In the genomic region with DNA sequence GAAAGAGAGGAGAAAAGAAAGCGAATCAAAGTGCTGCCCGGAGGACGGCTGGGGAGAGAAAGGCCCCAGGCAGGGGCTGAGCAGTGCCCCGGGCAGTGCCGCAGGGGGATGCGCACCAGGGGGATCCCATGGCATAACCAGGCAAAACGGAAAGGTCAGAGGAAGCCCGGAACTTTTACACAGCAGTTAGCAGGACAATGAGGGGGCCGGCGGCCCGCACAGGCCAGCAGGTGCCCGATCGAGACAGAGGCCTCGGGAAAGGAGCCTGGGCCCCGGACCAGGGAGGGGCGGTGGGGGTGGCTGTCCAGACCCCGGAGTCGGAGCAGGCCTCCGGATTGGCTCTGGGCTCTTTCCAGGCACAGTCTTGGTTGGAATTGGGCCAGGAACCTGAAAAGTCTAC, we compare ENCODE assay signal across 20 cellular contexts.
DNase-seq lines count a peak whose midpoint lies in the region; ATAC-seq and TF ChIP-seq lines count a peak whose summit lies in the region.
"Had no signal": no experiment of that assay in that cellular context is flagged by ENCODE, and none has a peak within 500 bp of the region (broad histone marks: within the 10 kb centered on the region; RNA-seq: fewer than 3 reads in every experiment).

No MANE protein-coding gene starts in this region.

- H3K36me3 ChIP-seq in neuron (ENCODE audit: insufficient read depth, low read length) (no peaks in the 10 kb centered on the region), stomach (peaks cover 0 to 3% (median 0%) of the 10 kb centered on the region in 4 donors)

- peaks cover 3% of the 10 kb centered on the region for H3K9me3 Mint-ChIP-seq in glutamatergic neuron (ENCODE audit: unreplicated experiment)
- H3K9me3 Mint-ChIP-seq: CD4-positive, CD25-positive, alpha-beta regulatory T cell had no signal

- TF ChIP-seq CTCF in glutamatergic neuron (IDR thresholded peaks at IDR 0.05; ENCODE audit: partially characterized antibody, unreplicated experiment) (no peak), stomach (IDR thresholded peaks at IDR 0.05) (no peak)

- H3K27ac Mint-ChIP-seq in glutamatergic neuron (ENCODE audit: unreplicated experiment): no peak overlapping the region
- H3K27ac Mint-ChIP-seq: B cell; CD4-positive, CD25-positive, alpha-beta regulatory T cell had no signal

- DNase-seq in right cardiac atrium: peak in 2 of 3 donors; percentile 19 to 55
- DNase-seq in cardiac septum (ENCODE audit: low spot score): no peak
- DNase-seq in glutamatergic neuron: no peak
- DNase-seq in stomach: no peak
- no peak for DNase-seq in iPS-NIHi7 (ENCODE audit: extremely low spot score)
- DNase-seq: CD4-positive, CD25-positive, alpha-beta regulatory T cell; COR-L47; GDM1; KG1; NCI-H1417 treated with DMSO at 0.1 percent for 48 hours; NCI-H187 treated with DMSO at 0.1 percent for 48 hours; NCI-H226; NCI-H82; RPMI8226; SIG-M5 had no signal

- intact Hi-C loops in right cardiac atrium (cut with DNase I) (no loop called here), cardiac septum (cut with DNase I) (no loop called here), stomach (cut with DNase I; ENCODE audit: low total_unique reads) (no loop called here)

- no peaks in the 10 kb centered on the region for H3K36me3 Mint-ChIP-seq in glutamatergic neuron (ENCODE audit: unreplicated experiment)
- H3K36me3 Mint-ChIP-seq: CD4-positive, CD25-positive, alpha-beta regulatory T cell had no signal

- no peaks in the 10 kb centered on the region for H3K9me3 ChIP-seq in right cardiac atrium (ENCODE audit: control insufficient read depth, low read length)
- H3K9me3 ChIP-seq in neuron (ENCODE audit: low read length): no peaks in the 10 kb centered on the region
- no peaks in the 10 kb centered on the region for H3K9me3 ChIP-seq in stomach

- no peak for TF ChIP-seq EP300 in stomach (IDR thresholded peaks at IDR 0.05)

- H3K4me1 Mint-ChIP-seq in glutamatergic neuron (ENCODE audit: low read depth, unreplicated experiment): peaks cover 5% of the 10 kb centered on the region
- H3K4me1 Mint-ChIP-seq: B cell; CD4-positive, CD25-positive, alpha-beta regulatory T cell had no signal

- 61% methylated on average over 19 of the region's 19 CpGs for WGBS in right cardiac atrium
- WGBS in stomach, 5 donors: 65 to 86% (median 77%) methylated on average over 19 of the region's 19 CpGs

- no peak overlapping the region for H2AFZ ChIP-seq in neuron (ENCODE audit: low read depth, low read length)

- H3K27ac ChIP-seq in right cardiac atrium (ENCODE audit: low read length): no peak overlapping the region
- peak overlapping the region in 1 of 5 donors; percentile 55 for H3K27ac ChIP-seq in stomach

- H3K27me3 ChIP-seq in right cardiac atrium (ENCODE audit: control insufficient read depth, insufficient read depth) (no peaks in the 10 kb centered on the region), neuron (ENCODE audit: insufficient read depth, low read length) (peaks cover 7% of the 10 kb centered on the region), stomach (peaks cover 0 to 21% (median 0%) of the 10 kb centered on the region in 3 donors)

- H3K4me3 ChIP-seq in right cardiac atrium (ENCODE audit: low read length) (no peak overlapping the region), neuron (ENCODE audit: low read length) (peak overlapping the region; percentile 9), stomach (no peak overlapping the region)

- peak overlapping the region; percentile 57 for H3K4me3 Mint-ChIP-seq in glutamatergic neuron (ENCODE audit: unreplicated experiment)
- H3K4me3 Mint-ChIP-seq: B cell; CD4-positive, CD25-positive, alpha-beta regulatory T cell had no signal

- H3K4me1 ChIP-seq in right cardiac atrium (ENCODE audit: control insufficient read depth, insufficient read depth, low read length): peaks cover 8% of the 10 kb centered on the region
- H3K4me1 ChIP-seq in neuron (ENCODE audit: insufficient read depth, low read length): peaks cover 72% of the 10 kb centered on the region
- peaks cover 13 to 67% (median 41%) of the 10 kb centered on the region in 4 donors for H3K4me1 ChIP-seq in stomach

- H3K27me3 Mint-ChIP-seq in glutamatergic neuron (ENCODE audit: unreplicated experiment): peaks cover 8% of the 10 kb centered on the region

- no peak for TF ChIP-seq POLR2A in stomach (IDR thresholded peaks at IDR 0.05)

- ATAC-seq in right cardiac atrium (no peak), HG03378 (IDR thresholded peaks at IDR 0.05; ENCODE audit: unreplicated experiment) (no peak), HG02642 (IDR thresholded peaks at IDR 0.05; ENCODE audit: poor library complexity, unreplicated experiment) (no peak)
- ATAC-seq: HCT116 had no signal

Comparison
In these comparisons a context has a peak if more than half of its experiments do, and no peak if none do; other contexts are left out.
1. DNase-seq: peak in right cardiac atrium (2 of 3); none in cardiac septum (single experiment), glutamatergic neuron (single experiment), stomach (single experiment) and iPS-NIHi7 (single experiment).